In genomic region chr10:60299961-60300883, GRCh38 we compare ENCODE assay signal across 12 cellular contexts.
DNase-seq lines count a peak whose midpoint lies in the region; ATAC-seq, FAIRE-seq and TF ChIP-seq lines count a peak whose summit lies in the region.
"Had no signal": no experiment of that assay in that cellular context is flagged by ENCODE, and none has a peak within 500 bp of the region (broad histone marks: within the 10 kb centered on the region; RNA-seq: fewer than 3 reads in every experiment).

No MANE protein-coding gene starts in this region.

- intact Hi-C loops in sigmoid colon (cut with DNase I) = no loop called here

- TF ChIP-seq POLR2A in sigmoid colon (IDR thresholded peaks at IDR 0.05) = no peak

- DNase-seq in HAP-1 (ENCODE audit: low spot score in 2 of 2) (peak; percentile 16 to 50), brain microvascular endothelial cell (peak; percentile 98), iPS DF 6.9 (ENCODE audit: low read depth, low spot score) (peak; percentile 27), sigmoid colon (no peak), NK-92 (lab: John Stamatoyannopoulos, UW; ENCODE audit: unreplicated experiment) (no peak), AG20443 (ENCODE audit: low spot score) (no peak), RCC 7860 (ENCODE audit: low spot score) (no peak)
- DNase-seq: activated T-cell treated with anti-CD3 and anti-CD28 coated beads, Interleukin-2, amount 50 U/mL, for 24 hours; Calu3; stimulated activated CD4-positive, alpha-beta T cell treated with anti-CD3 and anti-CD28 coated beads, Interleukin-2, amount 100 ng/mL, for 48 hours; T-helper 9 cell had no signal

- H3K27ac ChIP-seq in brain microvascular endothelial cell = peak overlapping the region; percentile 80
- no peak overlapping the region for H3K27ac ChIP-seq in iPS DF 6.9 (ENCODE audit: low read length)
- peak overlapping the region in 3 of 4 donors; percentile 35 to 51 (median 36) for H3K27ac ChIP-seq in sigmoid colon

- in situ Hi-C loops in HAP-1 (cut with MboI; ENCODE audit: low sequenced_read_pairs) (no loop called here), brain microvascular endothelial cell (cut with HindIII; ENCODE audit: low pct_ligation_motif_present, low sequenced_read_pairs) (no loop called here)

- WGBS in iPS DF 6.9 (ENCODE audit: insufficient coverage, insufficient read length) = no CpG with 5 or more reads among the region's 11 CpGs
- WGBS in sigmoid colon, 2 donors = 86 to 89% methylated on average over 11 of the region's 11 CpGs

- TF ChIP-seq CTCF in brain microvascular endothelial cell (IDR thresholded peaks at IDR 0.05; ENCODE audit: low read depth, low read length, missing control alignments) = no peak
- TF ChIP-seq CTCF in sigmoid colon (IDR thresholded peaks at IDR 0.05) = no peak

- H3K4me3 ChIP-seq in HAP-1 (no peak overlapping the region), brain microvascular endothelial cell (ENCODE audit: low read depth, low read length) (no peak overlapping the region), iPS DF 6.9 (ENCODE audit: low read length) (no peak overlapping the region), sigmoid colon (peak overlapping the region in 3 of 4 donors; percentile 4 to 22 (median 11))

- H3K36me3 ChIP-seq in HAP-1 (replicated peaks) = no peaks in the 10 kb centered on the region
- H3K36me3 ChIP-seq in brain microvascular endothelial cell (replicated peaks) = no peaks in the 10 kb centered on the region
- H3K36me3 ChIP-seq in iPS DF 6.9 (ENCODE audit: control insufficient read depth, insufficient read depth, low read length) = no peaks in the 10 kb centered on the region
- no peaks in the 10 kb centered on the region for H3K36me3 ChIP-seq in sigmoid colon

- no peak for ATAC-seq in GM18520 (IDR thresholded peaks at IDR 0.05; ENCODE audit: unreplicated experiment)

- H3K4me1 ChIP-seq in HAP-1 (peaks cover 8% of the 10 kb centered on the region), iPS DF 6.9 (ENCODE audit: control insufficient read depth, insufficient read depth, low read length) (no peaks in the 10 kb centered on the region), sigmoid colon (no peaks in the 10 kb centered on the region)

- TF ChIP-seq EP300 in sigmoid colon (IDR thresholded peaks at IDR 0.05) = no peak

- H3K9me3 ChIP-seq in HAP-1 (no peaks in the 10 kb centered on the region), iPS DF 6.9 (ENCODE audit: control insufficient read depth, insufficient read depth, low read length) (no peaks in the 10 kb centered on the region), sigmoid colon (no peaks in the 10 kb centered on the region)

- FAIRE-seq in RCC 7860 (lab: Jason Lieb, UNC) = no peak

- H3K27me3 ChIP-seq in HAP-1 (ENCODE audit: low read depth) (no peaks in the 10 kb centered on the region), brain microvascular endothelial cell (replicated peaks) (no peaks in the 10 kb centered on the region), iPS DF 6.9 (ENCODE audit: control insufficient read depth, insufficient read depth, low read length) (no peaks in the 10 kb centered on the region), sigmoid colon (no peaks in the 10 kb centered on the region)

Comparison
In these comparisons a context has a peak if more than half of its experiments do, and no peak if none do; other contexts are left out.
1. DNase-seq: peak in HAP-1 (2 of 2), brain microvascular endothelial cell (single experiment) and iPS DF 6.9 (single experiment); none in sigmoid colon (single experiment), NK-92 (single experiment), AG20443 (single experiment) and RCC 7860 (single experiment).
2. H3K4me3 ChIP-seq: peak in sigmoid colon (3 of 4); none in HAP-1 (single experiment), brain microvascular endothelial cell (single experiment) and iPS DF 6.9 (single experiment).